10 cellular contexts compared by ENCODE assay signal in genomic region chr2:186484062-186484735, GRCh38. TPM values are rescaled to one million over a fixed set of nuclear protein-coding genes. Genes with fewer than 3 reads are reported as not detected.
DNase-seq lines count a peak whose midpoint lies in the region; ATAC-seq, FAIRE-seq and TF ChIP-seq lines count a peak whose summit lies in the region.
"Had no signal": no experiment of that assay in that cellular context is flagged by ENCODE, and none has a peak within 500 bp of the region (broad histone marks: within the 10 kb centered on the region; RNA-seq: fewer than 3 reads in every experiment).

No MANE protein-coding gene starts in this region.

- H3K79me2 ChIP-seq in SU-DHL-6 (ENCODE audit: insufficient read depth, low read length): peaks cover 39% of the 10 kb centered on the region

- H2AFZ ChIP-seq in SU-DHL-6 (ENCODE audit: low read depth, low read length, severe bottlenecking) (peak overlapping the region; percentile 93), mesenchymal stem cell (ENCODE audit: low read depth, low read length) (no peak overlapping the region)

- H3K36me3 Mint-ChIP-seq in CD4-positive, CD25-positive, alpha-beta regulatory T cell: no peaks in the 10 kb centered on the region
- H3K36me3 Mint-ChIP-seq in memory B cell: peaks cover 5% of the 10 kb centered on the region

- peak in 1 of 3 donors; percentile 9 for DNase-seq in CD4-positive, CD25-positive, alpha-beta regulatory T cell
- DNase-seq in H54 (ENCODE audit: insufficient read length, low spot score) (no peak), memory B cell (ENCODE audit: low spot score in 2 of 2) (no peak), mucosa of gallbladder (ENCODE audit: low spot score) (no peak), mesenchymal stem cell (no peak)
- no peak for DNase-seq in activated CD4-positive, CD25-positive, alpha-beta regulatory T cell (lab: John Stamatoyannopoulos, UW)
- DNase-seq: thyroid gland had no signal

- H3K4me2 ChIP-seq in SU-DHL-6 (ENCODE audit: low read depth, low read length, poor library complexity, severe bottlenecking): peak overlapping the region; percentile 95
- no peak overlapping the region for H3K4me2 ChIP-seq in mesenchymal stem cell (ENCODE audit: low read length, poor library complexity, severe bottlenecking)

- H2BK12ac ChIP-seq in mesenchymal stem cell (ENCODE audit: low read length in 2 of 2): no peak overlapping the region

- 100% methylated on average over 3 of the region's 6 CpGs for WGBS in mesenchymal stem cell

- H4K8ac ChIP-seq in mesenchymal stem cell (ENCODE audit: low read length): no peak overlapping the region

- H3K4me1 ChIP-seq in CD4-positive, CD25-positive, alpha-beta regulatory T cell (ENCODE audit: control insufficient read depth, insufficient read depth, low read length, poor library complexity, severe bottlenecking): peaks cover 29% of the 10 kb centered on the region
- H3K4me1 ChIP-seq in mesenchymal stem cell (ENCODE audit: control insufficient read depth, insufficient read depth, low read depth, low read length): no peaks in the 10 kb centered on the region

- peaks cover 4% of the 10 kb centered on the region for H3K79me1 ChIP-seq in mesenchymal stem cell (replicated peaks; ENCODE audit: low read length, poor library complexity, severe bottlenecking)

- no peaks in the 10 kb centered on the region for H3K9me2 ChIP-seq in SU-DHL-6 (replicated peaks; ENCODE audit: insufficient read depth, low read length)

- no peak overlapping the region for H2AK5ac ChIP-seq in mesenchymal stem cell (ENCODE audit: low read length, severe bottlenecking)

- no peaks in the 10 kb centered on the region for H3K36me3 ChIP-seq in CD4-positive, CD25-positive, alpha-beta regulatory T cell (ENCODE audit: control insufficient read depth, insufficient read depth, low read length)
- H3K36me3 ChIP-seq in SU-DHL-6 (ENCODE audit: low read length) (no peaks in the 10 kb centered on the region), mesenchymal stem cell (ENCODE audit: control insufficient read depth in 1 of 2, insufficient read depth in 2 of 2, low read depth in 1 of 2, low read length in 2 of 2) (no peaks in the 10 kb centered on the region)
- H3K36me3 ChIP-seq: thyroid gland had no signal

- no peak overlapping the region for H3K23ac ChIP-seq in mesenchymal stem cell (ENCODE audit: low read length in 2 of 2)

- H3K9ac ChIP-seq in SU-DHL-6 (ENCODE audit: low read length): peak overlapping the region; percentile 83
- H3K9ac ChIP-seq in mesenchymal stem cell (ENCODE audit: low read length): no peak overlapping the region

- no peak for TF ChIP-seq POLR2A in H54 (IDR thresholded peaks at IDR 0.05; ENCODE audit: low read depth, low read length)

- 0 out of 2 replicates have a peak, but pooled peaks cover 8% of the 10 kb centered on the region for H3F3A ChIP-seq in SU-DHL-6 (ENCODE audit: insufficient read depth)

- peak overlapping the region; percentile 22 to 98 (median 78) for H3K4me3 Mint-ChIP-seq in CD4-positive, CD25-positive, alpha-beta regulatory T cell
- H3K4me3 Mint-ChIP-seq in memory B cell: peak overlapping the region; percentile 64

- H2BK15ac ChIP-seq in mesenchymal stem cell (ENCODE audit: low read depth, poor library complexity, severe bottlenecking): no peak overlapping the region

- H3K27me3 Mint-ChIP-seq in CD4-positive, CD25-positive, alpha-beta regulatory T cell: no peaks in the 10 kb centered on the region
- H3K27me3 Mint-ChIP-seq in memory B cell: no peaks in the 10 kb centered on the region

- no peak overlapping the region for H3K14ac ChIP-seq in mesenchymal stem cell (ENCODE audit: low read length in 2 of 2)

- H3K27me3 ChIP-seq in CD4-positive, CD25-positive, alpha-beta regulatory T cell (ENCODE audit: control insufficient read depth, insufficient read depth, low read length): no peaks in the 10 kb centered on the region
- H3K27me3 ChIP-seq in SU-DHL-6 (ENCODE audit: low read length): no peaks in the 10 kb centered on the region
- no peaks in the 10 kb centered on the region for H3K27me3 ChIP-seq in mesenchymal stem cell (ENCODE audit: control insufficient read depth in 1 of 2, insufficient read depth in 1 of 2, low read length in 2 of 2)
- H3K27me3 ChIP-seq: thyroid gland had no signal

- no peak overlapping the region for H3K27ac ChIP-seq in CD4-positive, CD25-positive, alpha-beta regulatory T cell (ENCODE audit: insufficient read depth, low read length, poor library complexity, severe bottlenecking)
- no peak overlapping the region for H3K27ac ChIP-seq in SU-DHL-6 (ENCODE audit: low read depth, low read length)
- H3K27ac ChIP-seq in mesenchymal stem cell (ENCODE audit: low read length, poor library complexity, severe bottlenecking): no peak overlapping the region
- H3K27ac ChIP-seq: thyroid gland had no signal

- H4K20me1 ChIP-seq in SU-DHL-6 (ENCODE audit: low read depth, low read length): peaks cover 22% of the 10 kb centered on the region

- peak overlapping the region; percentile 10 to 100 (median 21) for H3K27ac Mint-ChIP-seq in CD4-positive, CD25-positive, alpha-beta regulatory T cell
- H3K27ac Mint-ChIP-seq in memory B cell: peak overlapping the region; percentile 99

- H3K9me3 Mint-ChIP-seq in CD4-positive, CD25-positive, alpha-beta regulatory T cell: no peaks in the 10 kb centered on the region
- H3K9me3 Mint-ChIP-seq in memory B cell: no peaks in the 10 kb centered on the region

- H3K4me1 Mint-ChIP-seq in CD4-positive, CD25-positive, alpha-beta regulatory T cell: peaks cover 31 to 52% (median 46%) of the 10 kb centered on the region in 4 donors
- peaks cover 31% of the 10 kb centered on the region for H3K4me1 Mint-ChIP-seq in memory B cell

- H2BK120ac ChIP-seq in mesenchymal stem cell (ENCODE audit: low read depth, low read length): no peak overlapping the region

- ATAC-seq in CD4-positive, CD25-positive, alpha-beta regulatory T cell (ENCODE audit: low read depth in 2 of 2): no peak
- ATAC-seq in memory B cell (ENCODE audit: low read depth): no peak
- ATAC-seq in GM19023 (IDR thresholded peaks at IDR 0.05; ENCODE audit: unreplicated experiment): no peak

- H3K4ac ChIP-seq in mesenchymal stem cell (ENCODE audit: low read depth in 1 of 2, low read length in 2 of 2): no peak overlapping the region

- peak; percentile 41 for FAIRE-seq in H54 (lab: Jason Lieb, UNC)
- FAIRE-seq: islet of Langerhans had no signal

- H2BK5ac ChIP-seq in mesenchymal stem cell (ENCODE audit: low read depth, low read length, poor library complexity, severe bottlenecking): no peak overlapping the region

- no peaks in the 10 kb centered on the region for H3K9me3 ChIP-seq in CD4-positive, CD25-positive, alpha-beta regulatory T cell (ENCODE audit: control insufficient read depth in 2 of 2, low read length in 2 of 2)
- H3K9me3 ChIP-seq in SU-DHL-6 (ENCODE audit: insufficient read depth, low read length) (no peaks in the 10 kb centered on the region), mesenchymal stem cell (ENCODE audit: control insufficient read depth, low read length) (no peaks in the 10 kb centered on the region)
- H3K9me3 ChIP-seq: thyroid gland had no signal

- TF ChIP-seq CTCF in SU-DHL-6 (IDR thresholded peaks at IDR 0.05; ENCODE audit: insufficient read depth, low read length, poor library complexity, severe bottlenecking): no peak

- H3K18ac ChIP-seq in mesenchymal stem cell (ENCODE audit: low read depth in 1 of 2, low read length in 2 of 2): no peak overlapping the region

- no peak overlapping the region for H4K91ac ChIP-seq in mesenchymal stem cell (ENCODE audit: low read length)

- H3K4me3 ChIP-seq in CD4-positive, CD25-positive, alpha-beta regulatory T cell (ENCODE audit: low read depth, low read length): no peak overlapping the region
- H3K4me3 ChIP-seq in SU-DHL-6 (ENCODE audit: insufficient read depth, low read length, poor library complexity, severe bottlenecking) (peak overlapping the region; percentile 92), mesenchymal stem cell (ENCODE audit: insufficient read depth in 1 of 2, low read depth in 1 of 2, low read length in 2 of 2) (peak overlapping the region in 1 of 2 experiments; percentile 99)

RNA-seq across cellular contexts. Expression of gene ZC3H15, which starts 1.9 kb away (rescaled TPM):
- 92.5 TPM for total RNA-seq in CD4-positive, CD25-positive, alpha-beta regulatory T cell
- polyA plus RNA-seq in CD4-positive, CD25-positive, alpha-beta regulatory T cell: 10 to 100 TPM; 60.4 to 86.2 (median 66.1) TPM
- 44.3 TPM for total RNA-seq in mucosa of gallbladder
- polyA plus RNA-seq in mesenchymal stem cell (2013, experiment 1 of 2): 76.8 TPM
- polyA plus RNA-seq in mesenchymal stem cell (2013, experiment 2 of 2): 77.6 TPM
